14 cellular contexts compared by ENCODE assay signal in the genomic region with DNA sequence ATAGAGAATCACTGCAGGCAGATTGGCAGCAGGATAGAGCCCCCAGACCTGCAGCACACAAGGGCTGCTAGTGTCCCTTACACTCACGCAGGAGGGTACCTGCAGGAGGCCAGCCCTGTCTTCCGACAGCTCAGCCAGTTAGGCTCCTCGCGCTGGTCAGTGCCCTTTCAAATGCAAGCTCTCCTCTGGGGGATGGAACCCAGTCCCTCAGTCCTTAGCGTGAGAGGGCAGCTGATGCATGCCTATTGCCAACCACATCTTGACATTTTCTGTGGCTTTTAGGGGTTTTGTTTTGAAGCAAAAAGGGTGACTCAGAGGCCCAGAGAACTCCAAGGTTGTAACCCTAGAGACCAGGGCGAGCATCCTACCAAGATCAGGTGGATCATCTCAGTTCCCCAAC. TPM values are rescaled to one million over a fixed set of nuclear protein-coding genes. Genes with fewer than 3 reads are reported as not detected.
DNase-seq lines count a peak whose midpoint lies in the region; ATAC-seq, FAIRE-seq and TF ChIP-seq lines count a peak whose summit lies in the region.
"Had no signal": no experiment of that assay in that cellular context is flagged by ENCODE, and none has a peak within 500 bp of the region (broad histone marks: within the 10 kb centered on the region; RNA-seq: fewer than 3 reads in every experiment).

No MANE protein-coding gene starts in this region.

- no peak overlapping the region for H2BK15ac ChIP-seq in H1 (ENCODE audit: low read length)

- peak; percentile 56 for ATAC-seq in GM19035 (IDR thresholded peaks at IDR 0.05; ENCODE audit: unreplicated experiment)
- peak; percentile 56 for ATAC-seq in HG03354 (IDR thresholded peaks at IDR 0.05; ENCODE audit: poor library complexity, severe bottlenecking, unreplicated experiment)
- ATAC-seq in sciatic nerve: no peak

- 24% methylated on average over 6 of the region's 6 CpGs; no CpG with 5 or more reads in 1 of the 2 experiments for WGBS in H1 (ENCODE audit: extremely low coverage in 1 of 2, insufficient coverage in 1 of 2, insufficient read length in 1 of 2, insufficient replicate concordance in 2 of 2, low coverage in 1 of 2, low lambda C conversion rate in 2 of 2, missing lambda C conversion rate in 1 of 2), 2 experiments
- 81% methylated on average over 6 of the region's 6 CpGs; no CpG with 5 or more reads in 1 of the 2 donors for WGBS in transverse colon (ENCODE audit: low coverage in 1 of 2), 2 donors

- H2BK5ac ChIP-seq in H1 (ENCODE audit: low read depth, low read length): no peak overlapping the region

- no peaks in the 10 kb centered on the region for H3K36me3 ChIP-seq in H1 (ENCODE audit: control insufficient read depth in 2 of 4, insufficient read depth in 4 of 4, low read length in 3 of 4)
- no peaks in the 10 kb centered on the region for H3K36me3 ChIP-seq in transverse colon

- no peak overlapping the region for H4K5ac ChIP-seq in H1 (ENCODE audit: insufficient read length, low read depth, low read length)

- in situ Hi-C loops in transverse colon (cut with MboI; ENCODE audit: low pct_ligation_motif_present in 1 of 4, low pct_unique_long_range_greater_than_20kb in 1 of 4, low sequenced_read_pairs in 3 of 4): no loop called here

- H2BK12ac ChIP-seq in H1 (ENCODE audit: low read depth, low read length): no peak overlapping the region

- DNase-seq in DMS53 (lab: John Stamatoyannopoulos, UW) (peak; percentile 28), DMS53 treated with DMSO at 0.1 percent for 48 hours (lab: John Stamatoyannopoulos, UW; ENCODE audit: unreplicated experiment) (no peak), H1 (ENCODE audit: low read depth in 1 of 2, low spot score in 2 of 2) (no peak), transverse colon (no peak), NCI-H1092 (lab: John Stamatoyannopoulos, UW) (no peak), sciatic nerve (ENCODE audit: low spot score) (no peak)
- DNase-seq: activated CD4-positive, alpha-beta T cell treated with anti-CD3 and anti-CD28 coated beads, Interleukin-2, amount 10 ng/mL, durations not matched to agents 7 days and 5 days; GDM1; NCI-H2171; SIG-M5 had no signal

- no peaks in the 10 kb centered on the region for H3K79me2 ChIP-seq in H1 (ENCODE audit: control insufficient read depth in 1 of 2, insufficient read depth in 2 of 2, low read length in 2 of 2)

- no peak overlapping the region for H3K18ac ChIP-seq in H1 (ENCODE audit: extremely low read depth, low read length)

- no peak for TF ChIP-seq EP300 in H1 (IDR thresholded peaks at IDR 0.05; ENCODE audit: borderline replicate concordance in 1 of 2, low read depth in 2 of 2, low read length in 2 of 2)
- TF ChIP-seq EP300 in transverse colon (IDR thresholded peaks at IDR 0.05; ENCODE audit: low read depth): no peak

- H4K20me1 ChIP-seq in H1 (replicated peaks in 1 of 2; ENCODE audit: control insufficient read depth in 1 of 2, insufficient read depth in 2 of 2, low read length in 2 of 2): peaks cover 0 to 5% of the 10 kb centered on the region in 2 experiments

- intact Hi-C loops in transverse colon (cut with DNase I; ENCODE audit: low total_unique reads): no loop called here
- intact Hi-C loops in sciatic nerve (cut with DNase I): no loop called here

- no peak overlapping the region for H4K91ac ChIP-seq in H1 (replicated peaks; ENCODE audit: insufficient read length, low read length)

- H3K4me1 ChIP-seq in H1 (replicated peaks in 1 of 4; ENCODE audit: control insufficient read depth in 3 of 4, insufficient read depth in 4 of 4, low read length in 3 of 4) (peaks cover 0 to 3% (median under 1%) of the 10 kb centered on the region in 4 experiments; a peak in 3 of 7 replicates), transverse colon (peaks cover 0 to 5% (median 0%) of the 10 kb centered on the region in 4 donors)

- no peak overlapping the region for H3K9ac ChIP-seq in H1 (replicated peaks in 1 of 4; ENCODE audit: extremely low read depth in 1 of 4, low read depth in 3 of 4, low read length in 3 of 4)

- no peak overlapping the region for H2BK120ac ChIP-seq in H1 (replicated peaks; ENCODE audit: low read depth, low read length)

- TF ChIP-seq POLR2A in H1 (IDR thresholded peaks at IDR 0.05; ENCODE audit: control extremely low read depth in 1 of 2, low read depth in 2 of 2, low read length in 2 of 2) (no peak), transverse colon (IDR thresholded peaks at IDR 0.05) (no peak)

- no peaks in the 10 kb centered on the region for H3K9me3 ChIP-seq in H1 (ENCODE audit: insufficient read depth in 2 of 2, low read depth in 1 of 2, low read length in 1 of 2)
- no peaks in the 10 kb centered on the region for H3K9me3 ChIP-seq in transverse colon

- H3K56ac ChIP-seq in H1 (replicated peaks; ENCODE audit: insufficient read length, low read depth, low read length): no peak overlapping the region

- no peak overlapping the region for H2AFZ ChIP-seq in H1 (ENCODE audit: low read length)

- no peak overlapping the region for H3K4me3 ChIP-seq in H1 (ENCODE audit: extremely low read depth in 1 of 4, insufficient read depth in 2 of 4, low read depth in 3 of 4, low read length in 4 of 4)
- H3K4me3 ChIP-seq in transverse colon: no peak overlapping the region

- H4K8ac ChIP-seq in H1 (ENCODE audit: extremely low read depth, insufficient read depth, low read length): no peak overlapping the region; the same call in 1 of the 2 replicates

- H3K27ac ChIP-seq in H1 (ENCODE audit: low read depth, low read length) (no peak overlapping the region), transverse colon (no peak overlapping the region)
- H3K27ac ChIP-seq: 22Rv1 had no signal

- CTCF ChIA-PET in H1 (lab: Charles Lee; ENCODE audit: partially characterized antibody): interaction anchor here (0.8 to 1.9 kb wide), 3 partner anchors 14 to 269 kb away, joined by 3 to 9 read pairs (median 5); no protein-coding TSS in a partner anchor

- TF ChIP-seq RAD21 in H1 (IDR thresholded peaks at IDR 0.05 in 1 of 2, conservative IDR thresholded peaks at IDR 0.05 in 1 of 2; ENCODE audit: low read depth in 2 of 2, low read length in 2 of 2): no peak

- H3K79me1 ChIP-seq in H1 (ENCODE audit: low read depth, low read length): no peaks in the 10 kb centered on the region

- TF ChIP-seq CTCF in H1 (IDR thresholded peaks at IDR 0.05; ENCODE audit: control extremely low read depth in 1 of 3, insufficient read depth in 1 of 3, low read depth in 1 of 3, low read length in 3 of 3): no peak
- TF ChIP-seq CTCF in transverse colon (IDR thresholded peaks at IDR 0.05): no peak

- H3K4ac ChIP-seq in H1 (replicated peaks; ENCODE audit: insufficient read length, low read depth, low read length): no peak overlapping the region

- H3K23ac ChIP-seq in H1 (ENCODE audit: insufficient read length): no peak overlapping the region

- no peak overlapping the region for H3K14ac ChIP-seq in H1 (ENCODE audit: insufficient read length)

- no peak for FAIRE-seq in H1 (lab: Jason Lieb, UNC)
- FAIRE-seq: HTR-8/SVneo had no signal

- H3K23me2 ChIP-seq in H1 (ENCODE audit: low read depth, low read length): no peaks in the 10 kb centered on the region

- peaks cover 9 to 52% (median 27%) of the 10 kb centered on the region in 4 experiments for H3K27me3 ChIP-seq in H1 (replicated peaks in 1 of 4; ENCODE audit: control insufficient read depth in 3 of 4, extremely low read depth in 1 of 4, insufficient read depth in 3 of 4, low read length in 3 of 4)
- no peaks in the 10 kb centered on the region for H3K27me3 ChIP-seq in transverse colon

- no peak overlapping the region for H2BK20ac ChIP-seq in H1 (ENCODE audit: low read length)

- no peak overlapping the region for H3K4me2 ChIP-seq in H1 (ENCODE audit: insufficient read depth in 1 of 2, low read depth in 2 of 2, low read length in 2 of 2)

- POLR2A ChIA-PET in H1 (lab: Charles Lee; ENCODE audit: partially characterized antibody): no interaction called here

- no peak overlapping the region for H2AK5ac ChIP-seq in H1 (ENCODE audit: low read depth, low read length)

TF ChIP-seq in H1, 55 proteins besides CTCF, POLR2A, EP300 and RAD21:
- TF ChIP-seq POLR2AphosphoS5 (IDR thresholded peaks at IDR 0.05; ENCODE audit: low read depth, low read length): peak; percentile 67
- TF ChIP-seq, protein P1, sequence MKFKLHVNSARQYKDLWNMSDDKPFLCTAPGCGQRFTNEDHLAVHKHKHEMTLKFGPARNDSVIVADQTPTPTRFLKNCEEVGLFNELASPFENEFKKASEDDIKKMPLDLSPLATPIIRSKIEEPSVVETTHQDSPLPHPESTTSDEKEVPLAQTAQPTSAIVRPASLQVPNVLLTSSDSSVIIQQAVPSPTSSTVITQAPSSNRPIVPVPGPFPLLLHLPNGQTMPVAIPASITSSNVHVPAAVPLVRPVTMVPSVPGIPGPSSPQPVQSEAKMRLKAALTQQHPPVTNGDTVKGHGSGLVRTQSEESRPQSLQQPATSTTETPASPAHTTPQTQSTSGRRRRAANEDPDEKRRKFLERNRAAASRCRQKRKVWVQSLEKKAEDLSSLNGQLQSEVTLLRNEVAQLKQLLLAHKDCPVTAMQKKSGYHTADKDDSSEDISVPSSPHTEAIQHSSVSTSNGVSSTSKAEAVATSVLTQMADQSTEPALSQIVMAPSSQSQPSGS (IDR thresholded peaks at IDR 0.05; ENCODE audit: low read length): no peak

RNA-seq across cellular contexts. Expression of gene WNT11, which starts 40.0 kb away (rescaled TPM):
- total RNA-seq in H1 (2021; fragmentation: NEBNext Ultra II Directional; extraction: Animal tissue kit (Norgen Biotek cat#: 25700)): 0.45 TPM in 1 of 2 replicates, not detected in the other
- 0.11 and 0.22 TPM in 2 replicates for polyA plus RNA-seq in H1 (2011; rRNA removed)
- polyA plus RNA-seq in H1 (2011; cell fraction: cytosol; rRNA removed): 0.16 TPM
- 0.14 TPM for polyA plus RNA-seq in H1 (2011; cell fraction: nucleus; rRNA removed)
- 0.08 to 0.16 TPM (median 0.09 TPM) in 3 of 4 replicates, not detected in the other for polyA plus RNA-seq in H1 (2012, experiment 1 of 2)
- polyA plus RNA-seq in H1 (2012, experiment 2 of 2): not detected
- 0.10 TPM for polyA plus RNA-seq in H1 (2013, experiment 1 of 2)
- polyA plus RNA-seq in H1 (2013, experiment 2 of 2): 0.15 TPM
- not detected in 2 replicates for polyA minus RNA-seq in H1 (2011; rRNA and poly(A)+ RNA removed)
- polyA minus RNA-seq in H1 (2011; cell fraction: cytosol; rRNA and poly(A)+ RNA removed): not detected
- not detected for polyA minus RNA-seq in H1 (2011; cell fraction: nucleus; rRNA and poly(A)+ RNA removed)
- total RNA-seq in transverse colon (10 to 100 TPM in 2 of 4 donors, 1 to 10 TPM in 2; 2.4 to 14.6 (median 9.9) TPM), sciatic nerve (11.6 TPM)
- total RNA-seq: activated CD4-positive, alpha-beta T cell treated with anti-CD3 and anti-CD28 coated beads, Interleukin-2, amount 10 ng/mL, durations not matched to agents 7 days and 5 days had no signal
